In genomic region chr9:92501671-92502393, GRCh38 we compare ENCODE assay signal across 8 cellular contexts. TPM values are rescaled to one million over a fixed set of nuclear protein-coding genes. Genes with fewer than 3 reads are reported as not detected.
A peak's percentile ranks its signal among the peaks of the same experiment; 100 is the strongest.
DNase-seq lines count a peak whose midpoint lies in the region; ATAC-seq, FAIRE-seq and TF ChIP-seq lines count a peak whose summit lies in the region.

No MANE protein-coding gene starts in this region.

- POLR2A ChIA-PET in K562 (lab: Yijun Ruan, JAX): no interaction called here

- CTCF ChIA-PET in K562 (lab: Yijun Ruan, JAX; ENCODE audit: low intra/inter-chr PET ratio): no interaction called here

- H3K9me3 ChIP-seq in K562 (replicated peaks; ENCODE audit: control insufficient read depth, insufficient read depth, low read depth, low read length) (no peaks in the 10 kb centered on the region), tibial nerve (no peaks in the 10 kb centered on the region), T-helper 17 cell (ENCODE audit: control insufficient read depth, low read length, poor library complexity, severe bottlenecking) (no peaks in the 10 kb centered on the region)

- H3K4me1 Mint-ChIP-seq in T-helper 17 cell: peaks cover 3% of the 10 kb centered on the region

- no peaks in the 10 kb centered on the region for H3K27me3 Mint-ChIP-seq in T-helper 17 cell

- peak; percentile 46; the same call in 1 of the 2 replicates for TF ChIP-seq RAD21 in Ishikawa (IDR thresholded peaks at IDR 0.05; ENCODE audit: low read depth)
- TF ChIP-seq RAD21 in K562 (CRISPR knock-in tag; conservative IDR thresholded peaks at IDR 0.05 in 1 of 2, IDR thresholded peaks at IDR 0.05 in 1 of 2): peak in 1 of 2 experiments; percentile 52; a peak in 2 of 4 replicates

- peaks cover 2% of the 10 kb centered on the region for H3K36me3 Mint-ChIP-seq in T-helper 17 cell (ENCODE audit: low read depth)

- ATAC-seq in K562 (peak; percentile 96), left lobe of liver (peak; percentile 99), T-helper 17 cell (no peak)

- H3K4me3 ChIP-seq in K562 (no peak overlapping the region), tibial nerve (no peak overlapping the region)

- no peaks in the 10 kb centered on the region for H3K36me3 ChIP-seq in K562 (ENCODE audit: control insufficient read depth, insufficient read depth, low read length)
- no peaks in the 10 kb centered on the region for H3K36me3 ChIP-seq in tibial nerve

- no peak overlapping the region for H3K4me2 ChIP-seq in K562 (ENCODE audit: insufficient read depth, low read length)

- TF ChIP-seq EP300 in Ishikawa (IDR thresholded peaks at IDR 0.05; ENCODE audit: borderline replicate concordance) (no peak), K562 (IDR thresholded peaks at IDR 0.05; ENCODE audit: low read length) (no peak), tibial nerve (IDR thresholded peaks at IDR 0.05) (peak in 1 of 2 donors; percentile 63)

- peak; percentile 90 for FAIRE-seq in K562 (lab: Jason Lieb, UNC)

- TF ChIP-seq POLR2A in K562 (conservative IDR thresholded peaks at IDR 0.05): no peak
- TF ChIP-seq POLR2A in tibial nerve (IDR thresholded peaks at IDR 0.05): no peak

- in situ Hi-C loops in K562 (cut with MboI): no loop called here

- H3K27me3 ChIP-seq in K562 (ENCODE audit: control insufficient read depth in 2 of 2, insufficient read depth in 2 of 2, low read length in 2 of 2) (no peaks in the 10 kb centered on the region), tibial nerve (no peaks in the 10 kb centered on the region)

- intact Hi-C loops in K562 (cut with micrococcal nuclease): no loop called here

- no peak overlapping the region for H3K9ac ChIP-seq in K562 (ENCODE audit: insufficient read depth in 1 of 2, low read depth in 2 of 2, low read length in 2 of 2)

- H3K27ac Mint-ChIP-seq in T-helper 17 cell: no peak overlapping the region

- H3K9me1 ChIP-seq in K562 (ENCODE audit: control insufficient read depth, insufficient read depth, low read length): no peaks in the 10 kb centered on the region

- TF ChIP-seq CTCF in K562 (IDR thresholded peaks at IDR 0.05 in 2 of 3, conservative IDR thresholded peaks at IDR 0.05 in 1 of 3; ENCODE audit: insufficient read depth in 2 of 3, low read depth in 1 of 3, low read length in 3 of 3) (peak; percentile 60 to 69 (median 67)), tibial nerve (IDR thresholded peaks at IDR 0.05) (no peak)

- H3K4me1 ChIP-seq in K562 (replicated peaks in 1 of 2; ENCODE audit: control insufficient read depth in 2 of 2, insufficient read depth in 2 of 2, low read length in 2 of 2) (peaks cover 4 to 19% of the 10 kb centered on the region in 2 experiments; a peak in 4 of 5 replicates), tibial nerve (peaks cover 0 to 50% (median 19%) of the 10 kb centered on the region in 4 donors)

- no peak overlapping the region for H3K4me3 Mint-ChIP-seq in T-helper 17 cell

- no peaks in the 10 kb centered on the region for H3K79me2 ChIP-seq in K562 (ENCODE audit: control insufficient read depth, insufficient read depth, low read length)

- no peaks in the 10 kb centered on the region for H4K20me1 ChIP-seq in K562 (replicated peaks; ENCODE audit: control insufficient read depth, insufficient read depth, low read length)

- DNase-seq in NCI-H2107 treated with DMSO at 0.1 percent for 48 hours (lab: John Stamatoyannopoulos, UW; ENCODE audit: unreplicated experiment) (peak; percentile 34), NCI-H2107 (lab: John Stamatoyannopoulos, UW) (no peak), K562 (ENCODE audit: extremely low read depth in 1 of 4, low spot score in 3 of 4) (peak; percentile 31 to 51 (median 45)), left lobe of liver (ENCODE audit: low spot score) (peak; percentile 61), tibial nerve (ENCODE audit: low spot score in 2 of 2) (no peak), anterior cingulate cortex (lab: John Stamatoyannopoulos, UW) (no peak), T-helper 17 cell (no peak)

- H3K27ac ChIP-seq in K562 (ENCODE audit: extremely low read depth, low read depth, low read length) (no peak overlapping the region), tibial nerve (peak overlapping the region in 2 of 4 donors; percentile 22 to 32)

- no peak overlapping the region for H2AFZ ChIP-seq in K562 (ENCODE audit: low read depth, low read length)

- no TSS peak for BruUV-seq in K562 (replicated peaks; lab: Mats Ljungman, UMichigan)

- WGBS in K562 (ENCODE audit: insufficient coverage, low coverage, missing lambda C conversion rate): 75% methylated on average over 5 of the region's 5 CpGs
- 86% methylated on average over 5 of the region's 5 CpGs for WGBS in tibial nerve, 2 donors

TF ChIP-seq in Ishikawa, 13 proteins besides CTCF, POLR2A, EP300 and RAD21 (continues in another document):
- no peak for TF ChIP-seq TEAD4 (IDR thresholded peaks at IDR 0.05)
- TF ChIP-seq CEBPB (IDR thresholded peaks at IDR 0.05): no peak
- no peak for TF ChIP-seq NFIC (IDR thresholded peaks at IDR 0.05)
- TF ChIP-seq CREB1 (IDR thresholded peaks at IDR 0.05; ENCODE audit: low read depth): no peak
- no peak for TF ChIP-seq FOXM1 (IDR thresholded peaks at IDR 0.05; ENCODE audit: borderline replicate concordance, low read depth)
- no peak for TF ChIP-seq TAF1 (IDR thresholded peaks at IDR 0.05; ENCODE audit: low read depth)
- TF ChIP-seq TCF12 (IDR thresholded peaks at IDR 0.05; ENCODE audit: low read depth): no peak
- TF ChIP-seq ZBTB7A (IDR thresholded peaks at IDR 0.05; ENCODE audit: low read depth): no peak
- TF ChIP-seq YY1 (IDR thresholded peaks at IDR 0.05; ENCODE audit: low read depth): no peak
- no peak for TF ChIP-seq EGR1 (IDR thresholded peaks at IDR 0.05)

TF ChIP-seq in K562, 482 proteins besides CTCF, POLR2A, EP300 and RAD21 (continues in another document):
- no peak for TF ChIP-seq TARDBP (IDR thresholded peaks at IDR 0.05)
- no peak for TF ChIP-seq EWSR1 (IDR thresholded peaks at IDR 0.05; ENCODE audit: borderline replicate concordance, low read depth, partially characterized antibody)
- peak; percentile 93 for TF ChIP-seq ZNF316 (IDR thresholded peaks at IDR 0.05)
- peak; percentile 93 for TF ChIP-seq MAFK (IDR thresholded peaks at IDR 0.05; ENCODE audit: low read length)
- peak; percentile 88 for TF ChIP-seq MAFG (tag; conservative IDR thresholded peaks at IDR 0.05)
- peak; percentile 87 for TF ChIP-seq MAFF (IDR thresholded peaks at IDR 0.05; ENCODE audit: low read length)
- TF ChIP-seq SNIP1 (IDR thresholded peaks at IDR 0.05; ENCODE audit: low read depth): no peak
- peak; percentile 90 for TF ChIP-seq C11orf30 (IDR thresholded peaks at IDR 0.05; ENCODE audit: low read depth)

RNA-seq across cellular contexts. Expression of gene ASPN, which starts 19.5 kb away (rescaled TPM):
- not detected in 2 replicates for total RNA-seq in K562 (2011; cell fraction: chromatin; rRNA removed; ENCODE audit: low replicate concordance)
- not detected in 2 replicates for total RNA-seq in K562 (2011; cell fraction: nucleolus; rRNA removed)
- total RNA-seq in K562 (2011; cell fraction: nucleoplasm; rRNA removed): not detected in 2 replicates
- total RNA-seq in K562 (2014; rRNA removed) (not detected in 2 replicates), K562 (2014; rRNA removed; fragmentation: Illumina TruSeq; extraction: Trizol) (not detected in 2 replicates), K562 (2015; rRNA removed; fragmentation: Illumina TruSeq; extraction: Trizol) (not detected in 2 replicates), K562 (2021) (not detected in 2 replicates), left lobe of liver (5.4 TPM), tibial nerve (10 to 100 TPM in 1 of 4 donors, 1 to 10 TPM in 3; 3.3 to 18.4 (median 5.5) TPM), T-helper 17 cell (not detected)
- polyA plus RNA-seq in K562 (2011; rRNA removed) (not detected in 2 replicates), K562 (2014; fragmentation: Illumina TruSeq; extraction: Trizol) (not detected in 2 replicates), K562 (2014; fragmentation: Nextera tagmentation; extraction: Ambion mirVana) (under 1 TPM; 0.03 to 0.07 TPM), K562 (2014; rRNA removed) (not detected in 2 replicates)
- not detected in 2 replicates for polyA plus RNA-seq in K562 (2011; cell fraction: cytosol; rRNA removed)
- polyA plus RNA-seq in K562 (2011; cell fraction: nucleus; rRNA removed): not detected in 2 replicates
- polyA plus RNA-seq in K562 (2012): 0.03 TPM in 1 of 2 replicates, not detected in the other
- not detected in 2 replicates for polyA minus RNA-seq in K562 (2011; rRNA and poly(A)+ RNA removed)
- polyA minus RNA-seq in K562 (2011; cell fraction: cytosol; rRNA and poly(A)+ RNA removed): not detected in 2 replicates
- not detected in 2 replicates for polyA minus RNA-seq in K562 (2011; cell fraction: nucleus; rRNA and poly(A)+ RNA removed)

RNA-seq across cellular contexts. Expression of gene ECM2, which starts 34.0 kb away (rescaled TPM):
- not detected in 2 replicates for total RNA-seq in K562 (2011; cell fraction: chromatin; rRNA removed; ENCODE audit: low replicate concordance)
- total RNA-seq in K562 (2011; cell fraction: nucleolus; rRNA removed): not detected in 2 replicates
- total RNA-seq in K562 (2011; cell fraction: nucleoplasm; rRNA removed): not detected in 2 replicates
- total RNA-seq in K562 (2014; rRNA removed) (not detected in 2 replicates), K562 (2014; rRNA removed; fragmentation: Illumina TruSeq; extraction: Trizol) (not detected in 2 replicates), K562 (2015; rRNA removed; fragmentation: Illumina TruSeq; extraction: Trizol) (not detected in 2 replicates), K562 (2021) (not detected in 2 replicates), left lobe of liver (21.0 TPM), tibial nerve (10 to 100 TPM; 15.9 to 59.0 (median 53.6) TPM), T-helper 17 cell (not detected)
- polyA plus RNA-seq in K562 (2011; rRNA removed) (not detected in 2 replicates), K562 (2014; fragmentation: Illumina TruSeq; extraction: Trizol) (not detected in 2 replicates), K562 (2014; fragmentation: Nextera tagmentation; extraction: Ambion mirVana) (under 1 TPM; 0.03 to 0.07 TPM), K562 (2014; rRNA removed) (not detected in 2 replicates)
- polyA plus RNA-seq in K562 (2011; cell fraction: cytosol; rRNA removed): not detected in 2 replicates
- not detected in 2 replicates for polyA plus RNA-seq in K562 (2011; cell fraction: nucleus; rRNA removed)
- 0.04 and 0.06 TPM in 2 replicates for polyA plus RNA-seq in K562 (2012)
- polyA minus RNA-seq in K562 (2011; rRNA and poly(A)+ RNA removed): not detected in 2 replicates
- polyA minus RNA-seq in K562 (2011; cell fraction: cytosol; rRNA and poly(A)+ RNA removed): not detected in 2 replicates
- not detected in 2 replicates for polyA minus RNA-seq in K562 (2011; cell fraction: nucleus; rRNA and poly(A)+ RNA removed)

Comparison
In these comparisons a context has a peak if more than half of its experiments do, and no peak if none do; other contexts are left out.
1. DNase-seq: peak in NCI-H2107 treated with DMSO at 0.1 percent for 48 hours (single experiment), K562 (4 of 4) and left lobe of liver (single experiment); none in NCI-H2107 (single experiment), tibial nerve (0 of 2), anterior cingulate cortex (0 of 58) and T-helper 17 cell (0 of 3).
2. CTCF ChIP-seq: peak in K562 (3 of 3); none in tibial nerve (0 of 5).
3. RNA of gene ECM2, which starts 34.0 kb away (total RNA-seq): 15.9 to 59.0 TPM in tibial nerve and 21.0 TPM in left lobe of liver (single experiment); not detected in K562 and not detected in T-helper 17 cell; every median in the first group is over 10 times any median in the second.